10 cellular contexts compared by ENCODE assay signal in genomic region chr19:5586300-5587070, GRCh38. TPM values are rescaled to one million over a fixed set of nuclear protein-coding genes. Genes with fewer than 3 reads are reported as not detected.
DNase-seq lines count a peak whose midpoint lies in the region; ATAC-seq and TF ChIP-seq lines count a peak whose summit lies in the region.
"Had no signal": no experiment of that assay in that cellular context is flagged by ENCODE, and none has a peak within 500 bp of the region (broad histone marks: within the 10 kb centered on the region; RNA-seq: fewer than 3 reads in every experiment).

No MANE protein-coding gene starts in this region.

- H2AFZ ChIP-seq in HCT116 (ENCODE audit: low read depth, low read length, poor library complexity, severe bottlenecking): no peak overlapping the region

- H3K4me3 Mint-ChIP-seq in dendritic cell treated with granulocyte-macrophage colony-stimulating factor and Interleukin-4, amounts not matched to agents 40 ng/mL and 50 ng/mL, for 4 days: no peak overlapping the region
- H3K4me3 Mint-ChIP-seq in natural killer cell: no peak overlapping the region

- H3K4me1 ChIP-seq in A673 (ENCODE audit: insufficient read depth, low read length, poor library complexity, severe bottlenecking) (peaks cover 23% of the 10 kb centered on the region), HCT116 (ENCODE audit: control insufficient read depth in 1 of 2, insufficient read depth in 2 of 2, low read length in 2 of 2) (no peaks in the 10 kb centered on the region), upper lobe of left lung (peaks cover 0 to 5% (median 0%) of the 10 kb centered on the region in 4 donors), stomach (peaks cover 6 to 25% (median 17%) of the 10 kb centered on the region in 4 donors)

- H3K27ac ChIP-seq in A673 (ENCODE audit: low read depth, low read length, poor library complexity, severe bottlenecking) (peak overlapping the region; percentile 72), HCT116 (ENCODE audit: low read depth, low read length) (no peak overlapping the region), upper lobe of left lung (no peak overlapping the region), stomach (peak overlapping the region in 2 of 5 donors; percentile 57 to 62)

- WGBS in upper lobe of left lung, 2 donors: 83 to 87% methylated on average over 18 to 26 of the region's 26 CpGs
- WGBS in stomach, 5 donors: 80 to 89% (median 86%) methylated on average over 16 to 26 of the region's 26 CpGs

- CTCF ChIA-PET in A673 (lab: Charles Lee) (interaction anchor here (0.6 kb wide), 1 partner anchor 72 kb away, joined by 6 read pairs; no protein-coding TSS in a partner anchor), HCT116 (lab: Charles Lee) (no interaction called here)

- peaks cover 50% of the 10 kb centered on the region for H3K36me3 ChIP-seq in A673 (ENCODE audit: insufficient read depth, low read length, poor library complexity, severe bottlenecking)
- H3K36me3 ChIP-seq in HCT116 (ENCODE audit: control insufficient read depth in 1 of 2, insufficient read depth in 2 of 2, low read length in 2 of 2): peaks cover 22 to 30% of the 10 kb centered on the region in 2 experiments; a peak in 3 of 4 replicates
- H3K36me3 ChIP-seq in upper lobe of left lung: peaks cover 16 to 76% (median 64%) of the 10 kb centered on the region in 4 donors
- H3K36me3 ChIP-seq in stomach: peaks cover 51 to 91% (median 77%) of the 10 kb centered on the region in 4 donors

- no peaks in the 10 kb centered on the region for H3K9me2 ChIP-seq in HCT116 (ENCODE audit: insufficient read depth)

- no peaks in the 10 kb centered on the region for H3K9me3 Mint-ChIP-seq in dendritic cell treated with granulocyte-macrophage colony-stimulating factor and Interleukin-4, amounts not matched to agents 40 ng/mL and 50 ng/mL, for 4 days
- no peaks in the 10 kb centered on the region for H3K9me3 Mint-ChIP-seq in natural killer cell
- H3K9me3 Mint-ChIP-seq: T-cell had no signal

- H3K9me3 ChIP-seq in A673 (ENCODE audit: low read depth, low read length, poor library complexity, severe bottlenecking) (no peaks in the 10 kb centered on the region), HCT116 (ENCODE audit: control insufficient read depth in 1 of 2, insufficient read depth in 1 of 2, low read depth in 1 of 2, low read length in 2 of 2) (no peaks in the 10 kb centered on the region), upper lobe of left lung (no peaks in the 10 kb centered on the region), stomach (no peaks in the 10 kb centered on the region)

- H3K4me2 ChIP-seq in HCT116 (ENCODE audit: low read length): no peak overlapping the region

- H3K27me3 ChIP-seq in A673 (replicated peaks; ENCODE audit: insufficient read depth, low read depth, low read length, poor library complexity) (no peaks in the 10 kb centered on the region), HCT116 (ENCODE audit: insufficient read depth, low read length) (no peaks in the 10 kb centered on the region), upper lobe of left lung (no peaks in the 10 kb centered on the region), stomach (no peaks in the 10 kb centered on the region)

- H3K4me3 ChIP-seq in A673 (ENCODE audit: low read depth, low read length, poor library complexity, severe bottlenecking) (no peak overlapping the region), HCT116 (replicated peaks in 1 of 2; ENCODE audit: low read depth in 1 of 2, low read length in 2 of 2) (no peak overlapping the region), upper lobe of left lung (no peak overlapping the region), stomach (no peak overlapping the region)

- no peaks in the 10 kb centered on the region for H4K20me1 ChIP-seq in HCT116 (ENCODE audit: insufficient read depth)

- TF ChIP-seq RAD21 in HCT116 (IDR thresholded peaks at IDR 0.05; ENCODE audit: low read depth): no peak

- POLR2A ChIA-PET in A673 (lab: Charles Lee; ENCODE audit: low non-redundant PET): no interaction called here
- POLR2A ChIA-PET in HCT116 (lab: Charles Lee): no interaction called here

- TF ChIP-seq CTCF in A673 (conservative IDR thresholded peaks at IDR 0.05; ENCODE audit: low read depth, low read length) (no peak), HCT116 (IDR thresholded peaks at IDR 0.05 in 2 of 3, conservative IDR thresholded peaks at IDR 0.05 in 1 of 3; ENCODE audit: borderline replicate concordance in 1 of 3, insufficient read depth in 1 of 3, low read depth in 2 of 3, low read length in 2 of 3) (no peak), natural killer cell (IDR thresholded peaks at IDR 0.05) (no peak), upper lobe of left lung (IDR thresholded peaks at IDR 0.05) (no peak), stomach (IDR thresholded peaks at IDR 0.05) (no peak)

- H3K36me3 Mint-ChIP-seq in dendritic cell treated with granulocyte-macrophage colony-stimulating factor and Interleukin-4, amounts not matched to agents 40 ng/mL and 50 ng/mL, for 4 days (ENCODE audit: low read depth): peaks cover 100% of the 10 kb centered on the region
- no peaks in the 10 kb centered on the region for H3K36me3 Mint-ChIP-seq in natural killer cell

- ATAC-seq in HCT116: 0 out of 2 replicates have a peak, but pooled peaks have one; percentile 10
- peak in 2 of 3 donors; percentile 8 to 14 for ATAC-seq in natural killer cell
- no peak for ATAC-seq in GM18868 (IDR thresholded peaks at IDR 0.05; ENCODE audit: unreplicated experiment)
- ATAC-seq in upper lobe of left lung (ENCODE audit: low FRiP score in 2 of 2): no peak

- H3K9ac ChIP-seq in HCT116 (ENCODE audit: low read length): no peak overlapping the region

- peak overlapping the region; percentile 55 for H3K27ac Mint-ChIP-seq in dendritic cell treated with granulocyte-macrophage colony-stimulating factor and Interleukin-4, amounts not matched to agents 40 ng/mL and 50 ng/mL, for 4 days
- peak overlapping the region in 1 of 2 donors; percentile 72 for H3K27ac Mint-ChIP-seq in natural killer cell

- 0 out of 2 replicates have a peak, but pooled peaks cover 3% of the 10 kb centered on the region for H3K79me2 ChIP-seq in HCT116 (ENCODE audit: insufficient read depth, low read length)

- BruUV-seq in A673 (replicated peaks; lab: Mats Ljungman, UMichigan): no TSS peak
- BruUV-seq in HCT116 (replicated peaks; lab: Mats Ljungman, UMichigan): no TSS peak

- no peak for TF ChIP-seq EP300 in upper lobe of left lung (IDR thresholded peaks at IDR 0.05)
- no peak for TF ChIP-seq EP300 in stomach (IDR thresholded peaks at IDR 0.05)

- no peak for DNase-seq in A673 (ENCODE audit: low spot score)
- no peak for DNase-seq in HCT116 (ENCODE audit: low read depth, low spot score)
- no peak for DNase-seq in natural killer cell
- DNase-seq in upper lobe of left lung: no peak
- no peak for DNase-seq in stomach
- no peak for DNase-seq in activated CD4-positive, CD25-positive, alpha-beta regulatory T cell (lab: John Stamatoyannopoulos, UW)
- DNase-seq: KG1 had no signal

- intact Hi-C loops in A673 (cut with micrococcal nuclease; ENCODE audit: unreplicated experiment): no loop called here
- intact Hi-C loops in HCT116 (cut with micrococcal nuclease): no loop called here
- intact Hi-C loops in dendritic cell treated with granulocyte-macrophage colony-stimulating factor and Interleukin-4, amounts not matched to agents 40 ng/mL and 50 ng/mL, for 4 days (cut with micrococcal nuclease): no loop called here
- intact Hi-C loops in natural killer cell (cut with micrococcal nuclease): no loop called here
- intact Hi-C loops in stomach (cut with DNase I; ENCODE audit: low total_unique reads): no loop called here

- RAD21 ChIA-PET in HCT116 (lab: Charles Lee; ENCODE audit: low non-redundant PET in 1 of 2, low total read pairs in 2 of 2, uncharacterized antibody in 2 of 2, unreplicated experiment in 2 of 2): no interaction called here

- TF ChIP-seq POLR2A in HCT116 (IDR thresholded peaks at IDR 0.05; ENCODE audit: borderline replicate concordance, extremely low read depth, insufficient read depth, insufficient read length) (no peak), upper lobe of left lung (IDR thresholded peaks at IDR 0.05) (no peak), stomach (IDR thresholded peaks at IDR 0.05) (no peak)

- no peaks in the 10 kb centered on the region for H3K27me3 Mint-ChIP-seq in dendritic cell treated with granulocyte-macrophage colony-stimulating factor and Interleukin-4, amounts not matched to agents 40 ng/mL and 50 ng/mL, for 4 days
- H3K27me3 Mint-ChIP-seq in natural killer cell (ENCODE audit: low read depth in 2 of 2): no peaks in the 10 kb centered on the region
- H3K27me3 Mint-ChIP-seq: T-cell had no signal

- peaks cover 17% of the 10 kb centered on the region for H3K4me1 Mint-ChIP-seq in dendritic cell treated with granulocyte-macrophage colony-stimulating factor and Interleukin-4, amounts not matched to agents 40 ng/mL and 50 ng/mL, for 4 days (ENCODE audit: low read depth)
- H3K4me1 Mint-ChIP-seq in natural killer cell: peaks cover 9 to 12% of the 10 kb centered on the region in 2 donors

TF ChIP-seq in HCT116, 20 proteins besides CTCF, POLR2A, EP300 and RAD21:
- no peak for TF ChIP-seq MAX (IDR thresholded peaks at IDR 0.05)
- TF ChIP-seq EZH2phosphoT487 (IDR thresholded peaks at IDR 0.05; ENCODE audit: borderline replicate concordance): no peak

RNA-seq across cellular contexts. Expression of gene TINCR, which starts 18.7 kb away (rescaled TPM):
- 0.34 and 0.90 TPM in 2 replicates for total RNA-seq in A673 (2021)
- 6.1 TPM for total RNA-seq in HCT116 (2021; ENCODE audit: unreplicated experiment)
- polyA plus RNA-seq in HCT116 (2012): 4.1 and 5.8 TPM in 2 replicates
- 1 to 10 TPM; 1.6 to 2.2 (median 1.7) TPM for total RNA-seq in natural killer cell
- total RNA-seq in upper lobe of left lung: 10 to 100 TPM in 1 of 6 donors, 1 to 10 TPM in 5; 3.1 to 12.8 (median 4.3) TPM
- total RNA-seq in stomach: under 1 TPM in 1 of 5 donors, not detected in 4; 0.18 TPM
- polyA plus RNA-seq in stomach: 10 to 100 TPM in 1 of 3 donors, under 1 TPM in 2; 0.15 to 14.2 (median 0.19) TPM

RNA-seq across cellular contexts. Expression of gene SAFB2, which starts 36.1 kb away (rescaled TPM):
- total RNA-seq in A673 (2021) (124 and 153 TPM in 2 replicates), HCT116 (2021; ENCODE audit: unreplicated experiment) (86.9 TPM), natural killer cell (100 to 1,000 TPM; 232 to 264 (median 258) TPM), upper lobe of left lung (100 to 1,000 TPM in 2 of 6 donors, 10 to 100 TPM in 4; 41.8 to 273 (median 94.5) TPM), stomach (100 to 1,000 TPM in 4 of 5 donors, 10 to 100 TPM in 1; 67.2 to 237 (median 126) TPM)
- polyA plus RNA-seq in HCT116 (2012): 52.8 and 74.1 TPM in 2 replicates
- polyA plus RNA-seq in stomach: 10 to 100 TPM; 38.5 to 49.8 (median 46.6) TPM

RNA-seq across cellular contexts. Expression of gene SAFB, which starts 36.4 kb away (rescaled TPM):
- total RNA-seq in A673 (2021) (158 and 171 TPM in 2 replicates), HCT116 (2021; ENCODE audit: unreplicated experiment) (143 TPM), natural killer cell (100 to 1,000 TPM; 195 to 229 (median 207) TPM), upper lobe of left lung (100 to 1,000 TPM in 3 of 6 donors, 10 to 100 TPM in 3; 66.4 to 524 (median 113) TPM), stomach (100 to 1,000 TPM in 3 of 5 donors, 10 to 100 TPM in 2; 46.1 to 636 (median 195) TPM)
- polyA plus RNA-seq in HCT116 (2012): 64.7 and 80.0 TPM in 2 replicates
- 10 to 100 TPM; 33.1 to 46.3 (median 39.0) TPM for polyA plus RNA-seq in stomach

Comparison
In these comparisons a context has a peak if more than half of its experiments do, and no peak if none do; other contexts are left out.
1. ATAC-seq: peak in HCT116 (single experiment) and natural killer cell (2 of 3); none in GM18868 (single experiment) and upper lobe of left lung (0 of 2).